8 cellular contexts compared by ENCODE assay signal in the genomic region with DNA sequence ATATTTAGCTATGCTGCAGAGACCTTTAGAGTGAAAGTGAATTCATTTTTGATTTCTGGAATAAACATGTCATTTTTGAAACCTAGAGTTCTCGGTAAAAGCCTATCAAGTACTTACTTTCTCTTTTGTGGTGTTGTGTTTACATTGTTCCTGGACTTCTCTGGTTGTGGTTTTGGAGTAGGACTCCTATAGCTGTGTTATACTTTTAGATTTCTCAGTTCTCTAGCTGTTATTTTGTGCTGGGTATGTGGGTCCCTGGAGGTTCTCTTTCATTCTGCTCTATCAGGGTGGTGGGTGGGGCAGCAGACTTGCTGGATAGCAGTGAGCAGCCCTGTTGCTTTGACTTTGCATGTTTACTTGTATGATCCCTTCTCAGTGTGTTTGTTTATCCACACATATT. TPM values are rescaled to one million over a fixed set of nuclear protein-coding genes. Genes with fewer than 3 reads are reported as not detected.
A peak's percentile ranks its signal among the peaks of the same experiment; 100 is the strongest.
DNase-seq lines count a peak whose midpoint lies in the region; ATAC-seq and TF ChIP-seq lines count a peak whose summit lies in the region.

No MANE protein-coding gene starts in this region.

- peak; percentile 65 for ATAC-seq in CD4-positive, alpha-beta T cell (ENCODE audit: poor library complexity)
- ATAC-seq in GM19324 (IDR thresholded peaks at IDR 0.05; ENCODE audit: low FRiP score, unreplicated experiment) (peak; percentile 72), HG03378 (IDR thresholded peaks at IDR 0.05; ENCODE audit: unreplicated experiment) (peak; percentile 85), natural killer cell (peak; percentile 50 to 70 (median 58))

- no peaks in the 10 kb centered on the region for H3K9me3 Mint-ChIP-seq in CD4-positive, alpha-beta T cell
- H3K9me3 Mint-ChIP-seq in natural killer cell, result no peaks in the 10 kb centered on the region
- H3K9me3 Mint-ChIP-seq in mesothelial cell of epicardium, result no peaks in the 10 kb centered on the region

- no peaks in the 10 kb centered on the region for H3K27me3 ChIP-seq in CD4-positive, alpha-beta T cell (ENCODE audit: control insufficient read depth, insufficient read depth, low read length)

- H3K4me3 Mint-ChIP-seq in CD4-positive, alpha-beta T cell, result peak overlapping the region; percentile 79
- peak overlapping the region; percentile 77 for H3K4me3 Mint-ChIP-seq in natural killer cell
- no peak overlapping the region for H3K4me3 Mint-ChIP-seq in mesothelial cell of epicardium

- H3K36me3 Mint-ChIP-seq in CD4-positive, alpha-beta T cell (ENCODE audit: low read depth), result peaks cover 64% of the 10 kb centered on the region
- H3K36me3 Mint-ChIP-seq in natural killer cell, result peaks cover 7% of the 10 kb centered on the region
- peaks cover 7% of the 10 kb centered on the region for H3K36me3 Mint-ChIP-seq in mesothelial cell of epicardium

- DNase-seq in CD4-positive, alpha-beta T cell, result no peak
- peak; percentile 38 for DNase-seq in amniotic epithelial cell (ENCODE audit: low read depth)
- DNase-seq in natural killer cell, result no peak
- DNase-seq in mesothelial cell of epicardium (ENCODE audit: low spot score in 2 of 2, unreplicated experiment in 2 of 2), result no peak
- no peak for DNase-seq in GF-D8 (lab: John Stamatoyannopoulos, UW)
- DNase-seq in NCI-H2196 (lab: John Stamatoyannopoulos, UW; ENCODE audit: unreplicated experiment), result no peak

- intact Hi-C loops in CD4-positive, alpha-beta T cell (cut with DNase I, micrococcal nuclease), result no loop called here
- intact Hi-C loops in natural killer cell (cut with micrococcal nuclease), result no loop called here

- H3K4me1 Mint-ChIP-seq in CD4-positive, alpha-beta T cell (ENCODE audit: low read depth), result peaks cover 20% of the 10 kb centered on the region
- H3K4me1 Mint-ChIP-seq in natural killer cell (peaks cover 7 to 8% of the 10 kb centered on the region in 2 donors), mesothelial cell of epicardium (no peaks in the 10 kb centered on the region)

- no peak for TF ChIP-seq CTCF in CD4-positive, alpha-beta T cell (IDR thresholded peaks at IDR 0.05)
- TF ChIP-seq CTCF in natural killer cell (IDR thresholded peaks at IDR 0.05) (no peak), mesothelial cell of epicardium (IDR thresholded peaks at IDR 0.05; ENCODE audit: unreplicated experiment) (no peak)

- H3K27ac Mint-ChIP-seq in CD4-positive, alpha-beta T cell, result peak overlapping the region; percentile 81
- H3K27ac Mint-ChIP-seq in natural killer cell, result peak overlapping the region; percentile 55 to 92
- H3K27ac Mint-ChIP-seq in mesothelial cell of epicardium, result no peak overlapping the region

- POLR2A ChIA-PET in CD4-positive, alpha-beta T cell (lab: Charles Lee), result interaction anchor here (0.8 to 1.6 kb wide), 2 partner anchors 9 to 26 kb away, joined by 4 to 5 read pairs; a partner anchor contains a TSS

- no peaks in the 10 kb centered on the region for H3K9me3 ChIP-seq in CD4-positive, alpha-beta T cell (ENCODE audit: control insufficient read depth, low read length)

- no peaks in the 10 kb centered on the region for H3K27me3 Mint-ChIP-seq in CD4-positive, alpha-beta T cell
- H3K27me3 Mint-ChIP-seq in natural killer cell (ENCODE audit: low read depth in 2 of 2) (no peaks in the 10 kb centered on the region), mesothelial cell of epicardium (ENCODE audit: low read depth) (no peaks in the 10 kb centered on the region)

- CTCF ChIA-PET in CD4-positive, alpha-beta T cell (lab: Charles Lee), result no interaction called here

- peak overlapping the region; percentile 37 for H3K27ac ChIP-seq in CD4-positive, alpha-beta T cell (ENCODE audit: low read depth, low read length)

RNA-seq across cellular contexts. Expression of a gene that starts 25.6 kb away (rescaled TPM):
- total RNA-seq in CD4-positive, alpha-beta T cell, result 10 to 100 TPM; 13.3 to 15.1 TPM
- total RNA-seq in natural killer cell (10 to 100 TPM; 22.5 to 27.7 (median 23.9) TPM), mesothelial cell of epicardium (51.8 to 54.4 TPM (median 54.2 TPM) in 3 replicates)
